ENCODE assay signal across 8 cellular contexts in the genomic region with DNA sequence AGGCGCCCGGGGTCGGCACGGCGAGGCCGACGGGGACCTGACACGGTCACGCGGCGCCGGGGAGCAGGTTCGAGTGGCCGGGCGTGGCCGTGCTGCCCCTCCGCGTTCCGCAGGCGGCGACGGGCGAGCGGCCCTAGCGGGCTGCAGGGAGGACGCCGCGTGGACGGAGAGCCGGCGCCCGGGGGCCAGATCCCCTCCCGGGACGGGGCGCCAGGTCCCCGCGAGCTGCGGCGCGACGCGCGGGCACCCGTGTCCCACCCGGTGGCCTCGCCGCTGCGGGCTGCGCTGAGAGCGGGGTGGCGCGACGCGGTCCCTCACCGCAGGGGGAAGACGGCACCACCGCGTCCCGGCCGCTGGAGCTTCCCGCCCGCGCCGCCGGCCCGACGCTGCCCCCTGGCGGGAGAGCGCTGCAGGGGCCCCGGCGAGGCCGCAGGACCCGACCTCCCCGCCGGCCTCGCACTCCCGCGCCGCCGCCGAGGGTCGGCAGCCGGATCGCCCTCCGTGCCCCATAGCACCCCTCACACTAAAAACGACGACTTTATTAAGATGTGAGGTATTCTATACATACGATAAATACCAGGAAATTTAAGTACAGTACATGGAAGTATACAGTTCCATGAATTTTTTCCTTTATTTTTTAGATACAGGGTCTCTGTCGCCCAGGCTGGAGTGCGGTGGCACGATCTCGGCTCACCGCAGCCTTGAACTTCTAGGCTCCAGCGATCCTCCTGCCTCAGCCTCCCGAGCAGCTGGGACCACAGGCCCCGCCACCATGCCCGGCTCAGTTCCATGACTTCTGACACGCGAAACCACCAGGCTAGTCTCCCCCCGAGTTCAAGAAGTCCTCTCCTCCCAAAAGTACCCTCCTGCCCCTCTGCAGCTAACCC. TPM values are rescaled to one million over a fixed set of nuclear protein-coding genes. Genes with fewer than 3 reads are reported as not detected.
DNase-seq lines count a peak whose midpoint lies in the region; ATAC-seq and TF ChIP-seq lines count a peak whose summit lies in the region.

No MANE protein-coding gene starts in this region.

- peaks cover 14% of the 10 kb centered on the region for H3K4me1 Mint-ChIP-seq in T-helper 1 cell treated with Interleukin-12 subunit alpha and Interleukin-12 subunit beta and Interleukin-4 antibody, amounts not matched to agents 30 μg/mL and 1 μg/mL, for 36 hours (ENCODE audit: low read depth)

- in situ Hi-C loops in G401 (cut with HindIII; ENCODE audit: low sequenced_read_pairs) (no loop called here), astrocyte of the cerebellum (cut with HindIII; ENCODE audit: low sequenced_read_pairs) (no loop called here)

- no peaks in the 10 kb centered on the region; the same call in 1 of the 2 replicates for H3K36me3 ChIP-seq in iPS DF 6.9 (ENCODE audit: control insufficient read depth, insufficient read depth, low read length)
- peaks cover 0 to 16% (median 0%) of the 10 kb centered on the region in 3 donors for H3K36me3 ChIP-seq in skeletal muscle tissue (ENCODE audit: control insufficient read depth in 3 of 3, insufficient read depth in 3 of 3, low read length in 3 of 3)

- no CpG with 5 or more reads among the region's 100 CpGs for WGBS in iPS DF 6.9 (ENCODE audit: insufficient coverage, insufficient read length)

- DNase-seq in G401 (ENCODE audit: low spot score) (peak; percentile 24), LoVo (ENCODE audit: low spot score) (peak; percentile 85), astrocyte of the cerebellum (ENCODE audit: low read depth) (no peak), iPS DF 6.9 (ENCODE audit: low read depth, low spot score) (no peak)

- peak overlapping the region; percentile 80 for H3K4me3 Mint-ChIP-seq in T-helper 1 cell treated with Interleukin-12 subunit alpha and Interleukin-12 subunit beta and Interleukin-4 antibody, amounts not matched to agents 30 μg/mL and 1 μg/mL, for 36 hours

- peak overlapping the region; percentile 78 for H3K27ac Mint-ChIP-seq in T-helper 1 cell treated with Interleukin-12 subunit alpha and Interleukin-12 subunit beta and Interleukin-4 antibody, amounts not matched to agents 30 μg/mL and 1 μg/mL, for 36 hours

- H3K4me3 ChIP-seq in astrocyte of the cerebellum (ENCODE audit: low read depth, low read length) (peak overlapping the region; percentile 56), iPS DF 6.9 (ENCODE audit: low read length) (peak overlapping the region; percentile 65; the same call in 1 of the 2 replicates), skeletal muscle tissue (ENCODE audit: low read length in 3 of 3) (peak overlapping the region; percentile 43 to 82 (median 75))

- H3K36me3 Mint-ChIP-seq in T-helper 1 cell treated with Interleukin-12 subunit alpha and Interleukin-12 subunit beta and Interleukin-4 antibody, amounts not matched to agents 30 μg/mL and 1 μg/mL, for 36 hours (ENCODE audit: low read depth), result peaks cover 2% of the 10 kb centered on the region

- peak; percentile 64 for ATAC-seq in GM21825 (IDR thresholded peaks at IDR 0.05; ENCODE audit: unreplicated experiment)
- ATAC-seq in HG03457 (IDR thresholded peaks at IDR 0.05; ENCODE audit: unreplicated experiment), result no peak

- 0 out of 2 replicates have a peak, but pooled peaks cover 1% of the 10 kb centered on the region for H3K4me1 ChIP-seq in iPS DF 6.9 (ENCODE audit: control insufficient read depth, insufficient read depth, low read length)
- H3K4me1 ChIP-seq in skeletal muscle tissue (ENCODE audit: control insufficient read depth in 3 of 3, insufficient read depth in 3 of 3, low read length in 3 of 3), result peaks cover 7 to 11% (median 9%) of the 10 kb centered on the region in 3 donors

- no peaks in the 10 kb centered on the region for H3K9me3 ChIP-seq in iPS DF 6.9 (ENCODE audit: control insufficient read depth, insufficient read depth, low read length)
- no peaks in the 10 kb centered on the region for H3K9me3 ChIP-seq in skeletal muscle tissue (ENCODE audit: control insufficient read depth in 3 of 3, low read length in 3 of 3)

- H3K27ac ChIP-seq in iPS DF 6.9 (ENCODE audit: low read length), result no peak overlapping the region
- no peak overlapping the region for H3K27ac ChIP-seq in skeletal muscle tissue (ENCODE audit: low read depth, low read length)

- H3K27me3 ChIP-seq in iPS DF 6.9 (ENCODE audit: control insufficient read depth, insufficient read depth, low read length), result peaks cover 60% of the 10 kb centered on the region
- H3K27me3 ChIP-seq in skeletal muscle tissue (ENCODE audit: control insufficient read depth in 3 of 3, insufficient read depth in 3 of 3, low read length in 3 of 3), result no peaks in the 10 kb centered on the region

- H3K9ac ChIP-seq in skeletal muscle tissue (ENCODE audit: low read depth in 1 of 3, low read length in 3 of 3), result peak overlapping the region in 2 of 3 donors; percentile 77 to 86

- peaks cover 12% of the 10 kb centered on the region for H3K27me3 Mint-ChIP-seq in T-helper 1 cell treated with Interleukin-12 subunit alpha and Interleukin-12 subunit beta and Interleukin-4 antibody, amounts not matched to agents 30 μg/mL and 1 μg/mL, for 36 hours (ENCODE audit: low read depth)

- H3K9me3 Mint-ChIP-seq in T-helper 1 cell treated with Interleukin-12 subunit alpha and Interleukin-12 subunit beta and Interleukin-4 antibody, amounts not matched to agents 30 μg/mL and 1 μg/mL, for 36 hours, result no peaks in the 10 kb centered on the region

- TF ChIP-seq CTCF in astrocyte of the cerebellum (IDR thresholded peaks at IDR 0.05; ENCODE audit: low read depth, low read length, missing control alignments), result peak; percentile 36

RNA-seq across cellular contexts. Expression of gene PIGZ, which starts 1.3 kb away (rescaled TPM):
- total RNA-seq in G401 (2014; rRNA removed; shearing (Covaris generic)), result not detected in 2 replicates
- total RNA-seq in skeletal muscle tissue, result 1.0 TPM

RNA-seq across cellular contexts. Expression of gene NCBP2, which starts 27.6 kb away (rescaled TPM):
- total RNA-seq in G401 (2014; rRNA removed; shearing (Covaris generic)), result 33.1 and 34.6 TPM in 2 replicates
- total RNA-seq in skeletal muscle tissue, result 30.8 TPM

RNA-seq across cellular contexts. Expression of gene MELTF, which starts 59.7 kb away (rescaled TPM):
- total RNA-seq in G401 (2014; rRNA removed; shearing (Covaris generic)), result 19.3 and 19.7 TPM in 2 replicates
- total RNA-seq in skeletal muscle tissue, result 8.9 TPM

Comparison
In these comparisons a context has a peak if more than half of its experiments do, and no peak if none do; other contexts are left out.
1. DNase-seq: peak in G401 (single experiment) and LoVo (single experiment); none in astrocyte of the cerebellum (single experiment) and iPS DF 6.9 (single experiment).
2. Peak in every context shown above with its lines, with median percentiles within 50 percentile points of each other: H3K4me3 ChIP-seq.